ENCODE assay signal across 27 cellular contexts in the genomic region with DNA sequence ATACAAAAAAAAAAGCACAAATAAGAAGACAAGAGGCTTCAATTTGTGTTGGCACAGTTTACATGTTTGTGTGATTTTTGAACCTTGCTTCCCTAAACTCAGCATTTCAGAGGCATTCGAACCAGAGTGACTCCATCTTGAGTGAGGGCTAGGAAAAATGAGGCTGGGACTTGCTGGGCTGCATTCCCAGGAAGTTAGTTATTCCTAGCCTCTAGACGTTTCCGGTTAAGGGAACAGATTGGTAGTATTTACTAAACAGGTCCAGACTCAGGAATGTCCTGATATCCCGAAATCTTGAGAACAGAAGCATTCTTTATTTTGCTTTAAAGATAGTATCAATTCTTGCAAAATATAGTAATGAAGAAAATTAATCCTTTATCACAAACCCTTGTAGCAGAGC. TPM values are rescaled to one million over a fixed set of nuclear protein-coding genes. Genes with fewer than 3 reads are reported as not detected.
"Had no signal": no experiment of that assay in that cellular context is flagged by ENCODE, and none has a peak within 500 bp of the region (broad histone marks: within the 10 kb centered on the region; RNA-seq: fewer than 3 reads in every experiment).

No MANE protein-coding gene starts in this region.

- H3K9me3 ChIP-seq: stomach, suprapubic skin, testis, thoracic aorta, thyroid gland, tibial artery, tibial nerve, transverse colon, upper lobe of left lung, upper lobe of right lung, uterus, vagina had no signal

- H3K27me3 ChIP-seq: stomach, suprapubic skin, testis, thyroid gland, tibial artery, tibial nerve, transverse colon, upper lobe of left lung, upper lobe of right lung, uterus, vagina had no signal

- H3K36me3 ChIP-seq: stomach, suprapubic skin, thoracic aorta, thyroid gland, tibial artery, tibial nerve, transverse colon, upper lobe of left lung, upper lobe of right lung, uterus, vagina had no signal

- H3K4me3 ChIP-seq: stomach, suprapubic skin, testis, thoracic aorta, thyroid gland, tibial artery, tibial nerve, transverse colon, upper lobe of left lung, upper lobe of right lung, uterus, vagina had no signal

- H3K27ac ChIP-seq: stomach, suprapubic skin, testis, thoracic aorta, thyroid gland, tibial artery, tibial nerve, transverse colon, upper lobe of left lung, upper lobe of right lung, uterus, vagina had no signal

- DNase-seq: stimulated activated CD4-positive, alpha-beta T cell treated with anti-CD3 and anti-CD28 coated beads, Interleukin-2, amount 100 ng/mL, for 48 hours; stimulated activated CD4-positive, alpha-beta T cell treated with anti-CD3 and anti-CD28 coated beads, Interleukin-4, amount 100 ng/mL, for 1 hour; stimulated activated CD4-positive, alpha-beta T cell treated with anti-CD3 and anti-CD28 coated beads, Interleukin-4, amount 100 ng/mL, for 24 hours; stimulated activated CD4-positive, alpha-beta T cell treated with anti-CD3 and anti-CD28 coated beads, Interleukin-4, amount 100 ng/mL, for 4 hours; stimulated activated CD8-positive, alpha-beta memory T cell treated with anti-CD3 and anti-CD28 coated beads, Interleukin-4, amount 100 ng/mL, for 48 hours; stimulated activated naive B cell treated with anti-CD40 and anti-IgM and Interleukin-4, amounts not matched to agents 10 μg/mL and 1 μg/mL and 100 μg/mL, for 72 hours; stimulated activated naive CD4-positive, alpha-beta T cell; stimulated activated naive CD4-positive, alpha-beta T cell treated with Interleukin-2 at 50 U/mL for 16 hours; stimulated activated naive CD8-positive, alpha-beta T cell treated with anti-CD3 and anti-CD28 coated beads, Interleukin-15, amount 100 ng/mL, for 72 hours; stimulated activated naive CD8-positive, alpha-beta T cell treated with anti-CD3 and anti-CD28 coated beads, Interleukin-15, Interleukin-2, amounts not matched to agents 100 U/mL and 50 U/mL, for 24 hours; stomach; substantia nigra; testis; thyroid gland; tibial artery; transverse colon; upper lobe of left lung; upper lobe of right lung; uterus had no signal

- ATAC-seq: stimulated activated effector memory CD8-positive, alpha-beta T cell treated with anti-CD3 and anti-CD28 coated beads, Interleukin-12 subunit alpha, Interleukin-12 subunit beta, amount 100 ng/mL, for 72 hours; stimulated activated memory B cell treated with anti-CD40 and anti-IgM and Interleukin-4, amounts not matched to agents 10 μg/mL and 1 μg/mL and 100 μg/mL, for 72 hours; stimulated activated naive B cell treated with anti-CD40 and anti-IgM and Interleukin-4, amounts not matched to agents 10 μg/mL and 1 μg/mL and 100 μg/mL, for 72 hours; stimulated activated naive CD8-positive, alpha-beta T cell treated with anti-CD3 and anti-CD28 coated beads, Interleukin-15, amount 100 ng/mL, for 72 hours; stimulated activated naive CD8-positive, alpha-beta T cell treated with anti-CD3 and anti-CD28 coated beads, Interleukin-15, Interleukin-2, amounts not matched to agents 100 U/mL and 50 U/mL, for 24 hours; upper lobe of right lung had no signal

- H3K4me1 ChIP-seq: stomach, suprapubic skin, testis, thyroid gland, tibial artery, tibial nerve, transverse colon, upper lobe of left lung, upper lobe of right lung, uterus, vagina had no signal

RNA-seq across cellular contexts. Expression of gene RIT2, which starts 46.7 kb away (rescaled TPM):
- total RNA-seq: stomach, subcutaneous adipose tissue, suprapubic skin, testis, thoracic aorta, thyroid gland, tibial nerve, transverse colon, upper lobe of left lung, upper lobe of right lung, ureter, uterus, vagina had no signal
- polyA plus RNA-seq: stomach had no signal
